In the genomic region with DNA sequence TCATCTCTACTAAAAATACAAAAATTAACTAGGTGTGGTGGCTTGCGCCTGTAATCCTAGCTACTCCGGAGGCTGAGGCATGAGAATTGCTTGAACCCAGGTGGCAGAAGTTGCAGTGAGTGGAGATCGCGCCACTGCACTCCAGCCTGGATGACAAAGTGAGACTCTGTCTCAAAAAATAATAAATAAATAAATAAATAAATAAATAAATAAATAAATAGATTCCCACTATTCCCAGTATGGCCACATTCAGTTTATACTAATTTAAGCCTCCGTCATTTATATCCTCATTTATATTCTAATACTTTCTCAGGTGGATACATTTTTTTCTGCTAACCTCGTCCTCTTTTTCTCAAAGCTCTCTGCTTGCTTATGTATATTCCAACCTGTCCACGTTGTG, we compare ENCODE assay signal across 1 cellular context. TPM values are rescaled to one million over a fixed set of nuclear protein-coding genes. Genes with fewer than 3 reads are reported as not detected.
"Had no signal": no experiment of that assay in that cellular context is flagged by ENCODE, and none has a peak within 500 bp of the region (broad histone marks: within the 10 kb centered on the region; RNA-seq: fewer than 3 reads in every experiment).

No MANE protein-coding gene starts in this region.

RNA-seq across cellular contexts. Expression of gene SEPTIN10, which starts 14.6 kb away (rescaled TPM):
- polyA plus RNA-seq: immature natural killer cell had no signal
